In the genomic region with DNA sequence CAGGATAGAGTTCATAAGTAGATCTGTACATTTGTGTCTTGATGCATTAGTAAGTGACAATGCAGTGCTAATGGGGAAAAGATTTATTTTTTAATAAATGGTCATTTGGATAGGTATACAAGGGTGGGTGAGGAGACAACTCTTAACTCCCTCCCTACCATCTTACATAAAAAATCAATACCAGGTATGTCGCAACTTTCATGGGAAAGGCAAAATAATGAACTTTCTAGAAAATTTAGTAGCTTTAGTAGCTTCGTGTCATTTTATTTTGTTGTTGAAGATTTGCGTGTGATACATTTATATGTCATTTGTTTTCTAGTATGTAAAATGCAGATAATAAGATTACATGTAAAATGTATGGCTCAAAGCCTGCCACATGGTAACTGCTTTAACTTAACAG, we compare ENCODE assay signal across 25 cellular contexts.
"Had no signal": no experiment of that assay in that cellular context is flagged by ENCODE, and none has a peak within 500 bp of the region (broad histone marks: within the 10 kb centered on the region; RNA-seq: fewer than 3 reads in every experiment).

No MANE protein-coding gene starts in this region.

- H3K27me3 ChIP-seq: colonic mucosa, esophagus squamous epithelium, gastrocnemius medialis, heart right ventricle, left lung had no signal

- H3K4me3 ChIP-seq: colonic mucosa, esophagus squamous epithelium, gastrocnemius medialis, heart right ventricle, left lung, lower lobe of right lung, mucosa of descending colon had no signal

- H3K27ac ChIP-seq: colonic mucosa, epithelial cell of prostate, esophagus squamous epithelium, gastrocnemius medialis, heart right ventricle, left lung, lower lobe of right lung had no signal

- FAIRE-seq: islet of Langerhans, keratinocyte had no signal

- H3K9me3 ChIP-seq: colonic mucosa, esophagus squamous epithelium, gastrocnemius medialis, heart right ventricle, left lung, lower lobe of right lung, mucosa of descending colon had no signal

- H3K4me1 ChIP-seq: colonic mucosa, esophagus squamous epithelium, gastrocnemius medialis, left lung, lower lobe of right lung had no signal

- ATAC-seq: effector memory CD8-positive, alpha-beta T cell; esophagus mucosa; gastrocnemius medialis; left cardiac atrium; left lung; lower lobe of right lung; mucosa of descending colon had no signal

- H3K36me3 ChIP-seq: colonic mucosa, esophagus squamous epithelium, gastrocnemius medialis, heart right ventricle, left lung, lower lobe of right lung had no signal

- DNase-seq: colonic mucosa; cortex of kidney; effector CD8-positive, alpha-beta T cell; effector memory CD8-positive, alpha-beta T cell; endodermal cell; erythroblast; esophagus squamous epithelium; foreskin fibroblast; foreskin melanocyte; gastrocnemius medialis; glutamatergic neuron; head of caudate nucleus; heart right ventricle; hippocampal formation; left cardiac atrium; left lung; left ventricle myocardium superior; lower lobe of right lung; mesenchymal stem cell; mucosa of descending colon; naive B cell had no signal
